Comparison of ENCODE assay signal across 11 cellular contexts in the genomic region with DNA sequence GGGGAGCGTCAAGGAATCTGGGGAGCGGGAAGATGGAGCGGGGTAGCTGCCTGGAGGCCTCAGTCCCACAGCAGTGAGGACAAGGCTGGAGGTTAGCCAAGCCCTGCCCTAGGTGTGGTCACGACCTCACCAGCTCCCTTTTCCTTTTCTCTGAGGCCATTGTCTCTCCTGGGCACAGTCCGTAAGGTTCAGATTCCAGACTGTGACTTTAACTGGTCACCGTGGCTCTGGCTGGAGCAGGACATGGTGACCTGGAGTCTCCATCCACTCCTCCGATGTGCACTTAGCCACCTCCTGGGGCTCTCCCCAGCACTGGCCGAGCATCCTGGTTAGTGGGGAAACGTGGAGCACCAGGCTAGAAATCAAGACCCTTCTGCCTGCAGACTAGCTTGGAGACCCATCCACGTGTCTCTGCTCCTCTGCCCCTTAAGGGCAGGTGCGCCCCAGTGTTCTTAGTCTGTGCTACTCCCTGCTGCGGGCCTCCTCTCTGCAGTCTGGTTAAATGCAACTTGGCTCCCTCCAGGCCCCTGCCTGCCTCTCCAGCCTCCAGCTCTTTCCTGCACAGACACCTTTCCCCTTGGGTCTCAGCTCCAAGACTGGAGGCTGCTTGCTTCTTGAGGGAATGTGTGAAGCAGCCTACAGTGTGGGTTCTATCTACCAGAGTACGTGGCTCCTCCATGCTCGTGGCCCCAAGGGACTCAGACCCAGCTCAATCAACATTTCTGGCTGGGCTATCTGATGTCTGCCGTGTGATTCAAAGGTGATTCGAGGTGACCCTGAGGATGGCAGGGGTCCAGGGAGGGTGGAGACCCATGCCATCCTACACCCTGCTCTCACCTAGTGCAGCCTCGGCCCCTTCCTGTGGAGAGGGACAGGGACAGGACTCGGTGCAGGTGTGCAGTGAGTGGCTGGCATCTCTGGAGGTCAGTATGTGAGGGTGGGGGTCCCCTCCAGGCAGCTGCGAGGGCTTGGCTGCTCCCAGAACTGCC. TPM values are rescaled to one million over a fixed set of nuclear protein-coding genes. Genes with fewer than 3 reads are reported as not detected.
DNase-seq lines count a peak whose midpoint lies in the region; ATAC-seq and TF ChIP-seq lines count a peak whose summit lies in the region.
"Had no signal": no experiment of that assay in that cellular context is flagged by ENCODE, and none has a peak within 500 bp of the region (broad histone marks: within the 10 kb centered on the region; RNA-seq: fewer than 3 reads in every experiment).

No MANE protein-coding gene starts in this region.

- WGBS in HUES64: 91% methylated on average over 19 of the region's 19 CpGs

- H3K4me1 Mint-ChIP-seq in CD14-positive monocyte (peaks cover 50% of the 10 kb centered on the region), brain (peaks cover 56% of the 10 kb centered on the region)
- peaks cover 20 to 50% (median 48%) of the 10 kb centered on the region in 4 donors for H3K4me1 Mint-ChIP-seq in naive thymus-derived CD8-positive, alpha-beta T cell

- H3K9me3 Mint-ChIP-seq in CD14-positive monocyte (peaks cover 0 to 15% (median 5%) of the 10 kb centered on the region in 7 donors), brain (peaks cover 0 to 7% (median 0%) of the 10 kb centered on the region in 5 experiments)
- H3K9me3 Mint-ChIP-seq in naive thymus-derived CD8-positive, alpha-beta T cell: no peaks in the 10 kb centered on the region

- H3K27me3 Mint-ChIP-seq in CD14-positive monocyte (ENCODE audit: low read depth in 3 of 3) (peaks cover 27 to 29% (median 27%) of the 10 kb centered on the region in 3 donors), brain (peaks cover 39% of the 10 kb centered on the region)
- peaks cover 9 to 23% (median 15%) of the 10 kb centered on the region in 5 donors for H3K27me3 Mint-ChIP-seq in naive thymus-derived CD8-positive, alpha-beta T cell

- no peak for ATAC-seq in naive thymus-derived CD8-positive, alpha-beta T cell
- no peak for ATAC-seq in foreskin keratinocyte

- peak overlapping the region in 1 of 2 donors; percentile 96 for H3K4me3 Mint-ChIP-seq in CD14-positive monocyte
- peak overlapping the region; percentile 94 to 97 (median 96) for H3K4me3 Mint-ChIP-seq in brain
- H3K4me3 Mint-ChIP-seq in naive thymus-derived CD8-positive, alpha-beta T cell: peak overlapping the region; percentile 89 to 96 (median 92)

- H3K27ac ChIP-seq in HUES64 (ENCODE audit: low read depth, low read length) (peak overlapping the region; percentile 81; the same call in 1 of the 2 replicates), foreskin keratinocyte (no peak overlapping the region)
- H3K27ac ChIP-seq: prostate gland had no signal

- TF ChIP-seq CTCF in CD14-positive monocyte (IDR thresholded peaks at IDR 0.05): no peak
- no peak for TF ChIP-seq CTCF in brain (conservative IDR thresholded peaks at IDR 0.05)
- no peak for TF ChIP-seq CTCF in GM10266 (IDR thresholded peaks at IDR 0.05; ENCODE audit: control insufficient read depth, insufficient read depth, low read depth, missing control alignments)
- TF ChIP-seq CTCF in foreskin keratinocyte (conservative IDR thresholded peaks at IDR 0.05): no peak

- peak overlapping the region in 6 of 7 donors; percentile 19 to 89 (median 72) for H3K27ac Mint-ChIP-seq in CD14-positive monocyte
- peak overlapping the region in 4 of 5 experiments; percentile 84 to 98 (median 92) for H3K27ac Mint-ChIP-seq in brain
- peak overlapping the region; percentile 37 to 98 (median 93) for H3K27ac Mint-ChIP-seq in naive thymus-derived CD8-positive, alpha-beta T cell

- H3K9me3 ChIP-seq in HUES64 (ENCODE audit: insufficient read depth, low read depth, low read length): no peaks in the 10 kb centered on the region
- H3K9me3 ChIP-seq: prostate gland had no signal

- DNase-seq in CD14-positive monocyte (ENCODE audit: low spot score) (no peak), GM10266 (ENCODE audit: extremely low spot score) (no peak), NCI-H2029 treated with DMSO at 0.1 percent for 48 hours (lab: John Stamatoyannopoulos, UW) (no peak), foreskin keratinocyte (no peak)
- DNase-seq in naive thymus-derived CD8-positive, alpha-beta T cell: no peak
- no peak for DNase-seq in activated CD4-positive, CD25-positive, alpha-beta regulatory T cell (lab: John Stamatoyannopoulos, UW)
- DNase-seq: cerebellar nuclear complex had no signal

- H3K36me3 Mint-ChIP-seq in CD14-positive monocyte: peaks cover 0 to 4% of the 10 kb centered on the region in 2 donors
- no peaks in the 10 kb centered on the region for H3K36me3 Mint-ChIP-seq in brain
- H3K36me3 Mint-ChIP-seq in naive thymus-derived CD8-positive, alpha-beta T cell: no peaks in the 10 kb centered on the region

- H3K27me3 ChIP-seq in HUES64 (ENCODE audit: insufficient read depth, low read length) (peaks cover 28% of the 10 kb centered on the region), foreskin keratinocyte (peaks cover 19% of the 10 kb centered on the region)

- H3K36me3 ChIP-seq in HUES64 (ENCODE audit: insufficient read depth, low read length): peaks cover 18% of the 10 kb centered on the region
- H3K36me3 ChIP-seq: prostate gland had no signal

- peaks cover 5% of the 10 kb centered on the region for H3K4me1 ChIP-seq in HUES64 (ENCODE audit: insufficient read depth, low read length)
- no peaks in the 10 kb centered on the region for H3K4me1 ChIP-seq in foreskin keratinocyte

- POLR2A ChIA-PET in naive thymus-derived CD8-positive, alpha-beta T cell (lab: Charles Lee): interaction anchor here (0.6 to 1.2 kb wide), 3 partner anchors 14 to 306 kb away, joined by 3 read pairs; partner anchors contain the start of genes CDC45 and CLTCL1

- H3K9ac ChIP-seq in HUES64 (ENCODE audit: low read depth, low read length): peak overlapping the region; percentile 94; the same call in 1 of the 2 replicates

- H3K4me3 ChIP-seq in HUES64 (ENCODE audit: low read length): peak overlapping the region; percentile 87

- intact Hi-C loops in CD14-positive monocyte (cut with micrococcal nuclease): no loop called here

RNA-seq across cellular contexts. Expression of gene SLC25A1, which starts 5.2 kb away (rescaled TPM):
- polyA plus RNA-seq in CD14-positive monocyte (10 to 100 TPM; 35.1 to 37.4 TPM), brain (ENCODE audit: insufficient read depth, low read depth, low replicate concordance) (64.3 TPM), foreskin keratinocyte (150 and 159 TPM in 2 replicates)
- polyA plus RNA-seq in HUES64 (2013, experiment 1 of 2): 115 TPM
- polyA plus RNA-seq in HUES64 (2013, experiment 2 of 2): 128 TPM
- 10 to 100 TPM; 32.1 to 36.3 TPM for total RNA-seq in naive thymus-derived CD8-positive, alpha-beta T cell
- 10 to 100 TPM; 34.7 to 57.5 (median 41.7) TPM for polyA plus RNA-seq in naive thymus-derived CD8-positive, alpha-beta T cell
- total RNA-seq in foreskin keratinocyte: 125 and 132 TPM in 2 replicates

RNA-seq across cellular contexts. Expression of gene GSC2, which starts 23.2 kb away (rescaled TPM):
- polyA plus RNA-seq in CD14-positive monocyte (not detected), brain (ENCODE audit: insufficient read depth, low read depth, low replicate concordance) (not detected), foreskin keratinocyte (not detected in 2 replicates)
- polyA plus RNA-seq in HUES64 (2013, experiment 1 of 2): not detected
- polyA plus RNA-seq in HUES64 (2013, experiment 2 of 2): not detected
- total RNA-seq in naive thymus-derived CD8-positive, alpha-beta T cell: not detected
- not detected for polyA plus RNA-seq in naive thymus-derived CD8-positive, alpha-beta T cell
- total RNA-seq in foreskin keratinocyte: not detected in 2 replicates
- total RNA-seq: RPMI7951 had no signal

RNA-seq across cellular contexts. Expression of gene ESS2, which starts 28.9 kb away (rescaled TPM):
- polyA plus RNA-seq in CD14-positive monocyte: 1 to 10 TPM; 4.0 to 5.5 TPM
- 13.9 TPM for polyA plus RNA-seq in HUES64 (2013, experiment 1 of 2)
- 14.4 TPM for polyA plus RNA-seq in HUES64 (2013, experiment 2 of 2)
- polyA plus RNA-seq in brain (ENCODE audit: insufficient read depth, low read depth, low replicate concordance): 30.4 TPM
- 10 to 100 TPM; 20.1 to 20.7 TPM for total RNA-seq in naive thymus-derived CD8-positive, alpha-beta T cell
- polyA plus RNA-seq in naive thymus-derived CD8-positive, alpha-beta T cell: 10 to 100 TPM in 1 of 3 donors, 1 to 10 TPM in 2; 4.5 to 11.2 (median 6.9) TPM
- 18.1 and 18.7 TPM in 2 replicates for total RNA-seq in foreskin keratinocyte
- polyA plus RNA-seq in foreskin keratinocyte: 19.8 and 22.2 TPM in 2 replicates

RNA-seq across cellular contexts. Expression of gene TSSK2, which starts 42.2 kb away (rescaled TPM):
- polyA plus RNA-seq in CD14-positive monocyte: not detected
- polyA plus RNA-seq in HUES64 (2013, experiment 1 of 2): not detected
- not detected for polyA plus RNA-seq in HUES64 (2013, experiment 2 of 2)
- polyA plus RNA-seq in brain (ENCODE audit: insufficient read depth, low read depth, low replicate concordance): not detected
- not detected for total RNA-seq in naive thymus-derived CD8-positive, alpha-beta T cell
- polyA plus RNA-seq in naive thymus-derived CD8-positive, alpha-beta T cell: not detected
- total RNA-seq in foreskin keratinocyte: not detected in 2 replicates
- not detected in 2 replicates for polyA plus RNA-seq in foreskin keratinocyte
- total RNA-seq: RPMI7951 had no signal

RNA-seq across cellular contexts. Expression of gene DGCR2, which starts 51.1 kb away (rescaled TPM):
- 10 to 100 TPM; 28.9 to 37.0 TPM for polyA plus RNA-seq in CD14-positive monocyte
- polyA plus RNA-seq in HUES64 (2013, experiment 1 of 2): 41.7 TPM
- 35.9 TPM for polyA plus RNA-seq in HUES64 (2013, experiment 2 of 2)
- polyA plus RNA-seq in brain (ENCODE audit: insufficient read depth, low read depth, low replicate concordance): 67.4 TPM
- 10 to 100 TPM; 63.3 to 66.6 TPM for total RNA-seq in naive thymus-derived CD8-positive, alpha-beta T cell
- 10 to 100 TPM; 29.5 to 61.8 (median 37.8) TPM for polyA plus RNA-seq in naive thymus-derived CD8-positive, alpha-beta T cell
- 40.4 and 43.1 TPM in 2 replicates for total RNA-seq in foreskin keratinocyte
- 22.9 and 23.0 TPM in 2 replicates for polyA plus RNA-seq in foreskin keratinocyte
